In the genomic region with DNA sequence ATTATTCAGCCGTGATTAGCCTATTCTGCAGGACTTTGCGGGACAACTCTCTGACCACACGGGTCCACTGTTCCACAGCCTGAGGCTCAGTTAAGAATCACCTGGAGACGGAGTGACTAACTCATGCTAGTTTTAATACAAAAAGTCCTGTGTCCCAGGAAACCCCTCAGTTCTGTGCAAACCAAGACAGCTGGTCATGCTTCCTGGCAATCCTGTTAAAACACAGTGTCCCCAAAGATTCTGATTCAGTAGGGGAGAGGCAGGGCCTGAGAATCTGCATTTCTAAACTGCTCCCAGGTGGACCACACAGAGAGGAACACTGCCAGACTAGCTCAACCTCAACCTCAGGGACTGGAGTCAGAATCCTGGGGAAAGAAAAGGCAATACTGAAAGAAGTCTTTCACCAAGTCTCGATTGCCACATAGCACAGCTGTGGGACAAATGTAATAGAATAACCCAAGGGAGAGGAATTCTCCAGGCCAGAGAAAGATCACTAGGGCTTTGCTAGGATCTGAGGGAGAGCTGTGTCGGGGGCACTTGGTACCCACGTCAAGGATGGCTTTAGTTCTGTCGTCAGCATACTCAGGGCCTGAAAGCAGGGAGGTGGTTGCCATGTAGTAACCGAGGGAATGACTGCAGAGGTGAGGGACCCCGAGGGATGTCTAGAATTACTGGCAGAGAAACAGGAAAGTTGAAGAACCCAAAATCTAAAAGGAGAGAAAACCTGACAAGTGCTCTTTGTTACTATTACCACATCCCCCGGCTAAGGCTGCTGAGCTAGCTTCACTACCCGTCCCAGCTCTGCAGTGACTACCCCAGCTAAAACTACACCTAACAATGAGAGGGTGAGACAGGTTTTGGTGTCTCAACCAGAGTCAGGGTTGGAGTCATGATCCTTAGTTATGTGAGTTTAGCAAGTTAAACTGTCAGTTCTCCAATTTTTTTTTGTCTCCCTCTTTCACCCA, we compare ENCODE assay signal across 1 cellular context.
TF ChIP-seq lines count a peak whose summit lies in the region.

No MANE protein-coding gene starts in this region.

TF ChIP-seq in GM23338, 12 proteins besides CTCF, POLR2A, EP300 and RAD21 (continued from another document):
- TF ChIP-seq ZNF462 (CRISPR knock-in tag; IDR thresholded peaks at IDR 0.05), result no peak
- no peak for TF ChIP-seq EZH2 (IDR thresholded peaks at IDR 0.05; ENCODE audit: low read depth, unreplicated experiment)
- TF ChIP-seq EZH2phosphoT487 (IDR thresholded peaks at IDR 0.05; ENCODE audit: unreplicated experiment), result no peak
- no peak for TF ChIP-seq ZNF331 (CRISPR knock-in tag; IDR thresholded peaks at IDR 0.05; ENCODE audit: low read depth)
- TF ChIP-seq REST (IDR thresholded peaks at IDR 0.05; ENCODE audit: unreplicated experiment), result no peak
